In the genomic region with DNA sequence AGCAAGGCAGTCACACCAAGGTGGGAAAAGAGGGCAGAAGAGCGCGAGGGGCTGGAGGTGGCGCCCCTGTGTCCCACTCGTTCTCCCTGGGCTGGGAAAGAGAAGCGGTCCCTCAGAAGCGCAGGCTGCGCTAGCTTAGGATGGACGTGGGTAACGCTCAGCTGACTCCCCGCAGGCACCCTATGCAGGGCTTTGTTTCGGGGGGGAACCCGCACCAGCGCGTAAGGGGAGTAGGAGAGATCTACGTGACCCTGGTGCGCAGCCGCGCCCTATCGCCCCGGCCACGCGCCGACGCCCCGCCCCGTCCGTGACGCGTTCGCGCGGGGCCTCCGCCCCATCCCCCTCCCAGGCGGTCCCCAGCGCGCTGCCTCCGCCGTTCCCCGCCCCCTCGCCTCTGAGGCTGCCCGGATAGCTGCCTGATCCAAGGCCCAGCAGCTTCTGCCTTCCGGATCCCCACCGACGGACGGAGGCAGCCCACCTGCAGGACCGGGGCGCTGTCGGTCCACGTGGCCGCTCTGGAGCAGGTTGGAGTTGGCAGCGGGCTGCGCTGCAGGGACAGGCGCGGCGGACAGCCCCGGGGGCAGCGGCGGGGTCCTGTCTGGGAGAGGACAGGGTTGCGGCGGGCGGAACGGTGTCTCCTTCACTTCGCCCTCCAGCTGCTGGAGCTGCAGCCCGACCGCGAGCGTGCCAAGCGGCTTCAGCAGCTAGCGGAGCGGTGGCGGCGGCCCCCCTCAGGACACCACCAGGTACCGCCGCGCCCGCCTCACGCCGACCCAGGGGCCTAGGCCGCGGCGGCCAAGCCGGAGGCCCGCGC, we compare ENCODE assay signal across 8 cellular contexts. TPM values are rescaled to one million over a fixed set of nuclear protein-coding genes. Genes with fewer than 3 reads are reported as not detected.
DNase-seq lines count a peak whose midpoint lies in the region; ATAC-seq and TF ChIP-seq lines count a peak whose summit lies in the region.

A gene with protein sequence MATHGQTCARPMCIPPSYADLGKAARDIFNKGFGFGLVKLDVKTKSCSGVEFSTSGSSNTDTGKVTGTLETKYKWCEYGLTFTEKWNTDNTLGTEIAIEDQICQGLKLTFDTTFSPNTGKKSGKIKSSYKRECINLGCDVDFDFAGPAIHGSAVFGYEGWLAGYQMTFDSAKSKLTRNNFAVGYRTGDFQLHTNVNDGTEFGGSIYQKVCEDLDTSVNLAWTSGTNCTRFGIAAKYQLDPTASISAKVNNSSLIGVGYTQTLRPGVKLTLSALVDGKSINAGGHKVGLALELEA (plus strand): TSS at position 604 of the 814 bp plus-strand sequence. CDS start 363 bp downstream, outside the sequence.

- H3K4me1 Mint-ChIP-seq in osteocyte (ENCODE audit: unreplicated experiment): peaks cover 25% of the 10 kb centered on the region

- H3F3A ChIP-seq in MM.1S (ENCODE audit: insufficient read depth, low read length) (peaks cover 6% of the 10 kb centered on the region; the same call in 1 of the 2 replicates), SK-N-SH (replicated peaks; ENCODE audit: insufficient read depth) (peaks cover 20% of the 10 kb centered on the region)

- ATAC-seq in thoracic aorta (ENCODE audit: insufficient number of reproducible peaks, low FRiP score, low read depth): peak; percentile 89

- H3K9me3 Mint-ChIP-seq in osteocyte (ENCODE audit: unreplicated experiment): no peaks in the 10 kb centered on the region

- no peak for TF ChIP-seq RAD21 in SK-N-SH (IDR thresholded peaks at IDR 0.05; ENCODE audit: low read length)

- DNase-seq in GM03348 (ENCODE audit: low spot score): peak; percentile 99
- peak; percentile 84 for DNase-seq in HCEC 1CT
- DNase-seq in MM.1S: peak; percentile 87
- peak; percentile 99 for DNase-seq in SK-N-SH
- peak; percentile 96 for DNase-seq in activated naive CD4-positive, alpha-beta T cell treated with anti-CD3 and anti-CD28 coated beads, Interleukin-2, amount 50 U/mL, for 16 hours
- no peak for DNase-seq in glomerular endothelial cell (ENCODE audit: extremely low read depth, low read depth, low spot score)
- DNase-seq in osteocyte (ENCODE audit: extremely low spot score, unreplicated experiment): peak; percentile 96
- peak; percentile 57 for DNase-seq in thoracic aorta (ENCODE audit: low spot score)

- H3K27ac ChIP-seq in MM.1S (ENCODE audit: low read length) (peak within 1 kb of the TSS; percentile 96), SK-N-SH (ENCODE audit: low read depth in 2 of 2, low read length in 1 of 2) (peak within 1 kb of the TSS; percentile 96 to 98), thoracic aorta (peak within 1 kb of the TSS; percentile 97 to 99)

- H3K36me3 Mint-ChIP-seq in osteocyte (ENCODE audit: unreplicated experiment): peaks cover 10% of the 10 kb centered on the region

- WGBS in SK-N-SH (ENCODE audit: low lambda C conversion rate): 0% methylated on average over 4 of the region's 84 CpGs

- H3K36me3 ChIP-seq in MM.1S (replicated peaks; ENCODE audit: insufficient read depth, low read length) (peaks cover 4% of the 10 kb centered on the region; the same call in 1 of the 2 replicates), SK-N-SH (replicated peaks in 1 of 2; ENCODE audit: control insufficient read depth in 1 of 2, insufficient read depth in 2 of 2, low read length in 1 of 2) (peaks cover 13 to 35% of the 10 kb centered on the region in 2 experiments), thoracic aorta (peaks cover 8% of the 10 kb centered on the region)

- peak within 1 kb of the TSS; percentile 99 for H3K4me3 Mint-ChIP-seq in osteocyte (ENCODE audit: unreplicated experiment)

- TF ChIP-seq CTCF in MM.1S (IDR thresholded peaks at IDR 0.05; ENCODE audit: low read length) (no peak), SK-N-SH (IDR thresholded peaks at IDR 0.05) (no peak), osteocyte (IDR thresholded peaks at IDR 0.05) (peak; percentile 7), thoracic aorta (IDR thresholded peaks at IDR 0.05) (no peak)

- peak within 1 kb of the TSS; percentile 94 for H3K4me2 ChIP-seq in MM.1S (ENCODE audit: low read depth, low read length)
- H3K4me2 ChIP-seq in SK-N-SH: peak within 1 kb of the TSS; percentile 84

- H3K27me3 Mint-ChIP-seq in osteocyte (ENCODE audit: unreplicated experiment): no peaks in the 10 kb centered on the region

- H3K27me3 ChIP-seq in MM.1S (replicated peaks; ENCODE audit: insufficient read depth, low read length): no peaks in the 10 kb centered on the region
- H3K27me3 ChIP-seq in SK-N-SH (ENCODE audit: insufficient read depth): no peaks in the 10 kb centered on the region
- no peaks in the 10 kb centered on the region for H3K27me3 ChIP-seq in thoracic aorta (replicated peaks; ENCODE audit: insufficient read depth)

- H3K4me1 ChIP-seq in MM.1S (ENCODE audit: low read length): peaks cover 11% of the 10 kb centered on the region
- H3K4me1 ChIP-seq in SK-N-SH (ENCODE audit: control insufficient read depth in 1 of 2, insufficient read depth in 2 of 2, low read depth in 1 of 2, low read length in 1 of 2): peaks cover 13 to 15% of the 10 kb centered on the region in 2 experiments; a peak in 3 of 4 replicates
- H3K4me1 ChIP-seq in thoracic aorta (ENCODE audit: control insufficient read depth in 1 of 2, low read depth in 2 of 2): peaks cover 11 to 28% of the 10 kb centered on the region in 2 donors

- POLR2A ChIA-PET in SK-N-SH (lab: Yijun Ruan, JAX): interaction anchor here (0.6 to 3.0 kb wide), 10 partner anchors 12 to 1034 kb away, joined by 3 to 15 read pairs (median 4); a partner anchor contains a TSS

- peak within 1 kb of the TSS; percentile 97 for H3K4me3 ChIP-seq in MM.1S (ENCODE audit: low read length)
- H3K4me3 ChIP-seq in SK-N-SH (ENCODE audit: low read depth in 2 of 2, low read length in 1 of 2): peak within 1 kb of the TSS; percentile 84 to 93
- H3K4me3 ChIP-seq in thoracic aorta: peak within 1 kb of the TSS; percentile 93

- H3K79me2 ChIP-seq in MM.1S (ENCODE audit: low read length) (peaks cover 48% of the 10 kb centered on the region), SK-N-SH (ENCODE audit: insufficient read depth) (peaks cover 48% of the 10 kb centered on the region)

- H3K9me2 ChIP-seq in MM.1S (replicated peaks; ENCODE audit: insufficient read depth, low read length) (no peaks in the 10 kb centered on the region), SK-N-SH (no peaks in the 10 kb centered on the region)

- CTCF ChIA-PET in SK-N-SH (lab: Yijun Ruan, JAX): interaction anchor here (0.8 to 4.3 kb wide), 8 partner anchors 15 to 99 kb away, joined by 3 to 36 read pairs (median 5); a partner anchor contains a TSS

- H3K27ac Mint-ChIP-seq in osteocyte (ENCODE audit: unreplicated experiment): peak within 1 kb of the TSS; percentile 100

- H3K9ac ChIP-seq in MM.1S (ENCODE audit: low read length) (peak within 1 kb of the TSS; percentile 99), SK-N-SH (peak within 1 kb of the TSS; percentile 100)

- H4K20me1 ChIP-seq in MM.1S (ENCODE audit: insufficient read depth, low read length): no peaks in the 10 kb centered on the region
- H4K20me1 ChIP-seq in SK-N-SH (ENCODE audit: insufficient read depth): peaks cover 20% of the 10 kb centered on the region

- TF ChIP-seq EP300 in SK-N-SH (IDR thresholded peaks at IDR 0.05; ENCODE audit: borderline replicate concordance in 1 of 2, low read depth in 1 of 2, low read length in 1 of 2): no peak; a peak in 1 of 4 replicates

- H2AFZ ChIP-seq in MM.1S (ENCODE audit: low read length): peak within 1 kb of the TSS; percentile 97
- H2AFZ ChIP-seq in SK-N-SH (ENCODE audit: low read depth): peak within 1 kb of the TSS; percentile 82

- no peaks in the 10 kb centered on the region for H3K9me3 ChIP-seq in MM.1S (replicated peaks; ENCODE audit: insufficient read depth, low read length)
- no peaks in the 10 kb centered on the region for H3K9me3 ChIP-seq in SK-N-SH
- H3K9me3 ChIP-seq in thoracic aorta: no peaks in the 10 kb centered on the region

TF ChIP-seq in SK-N-SH, 30 proteins besides CTCF, POLR2A, EP300 and RAD21 (continues in another document):
- TF ChIP-seq, protein P1, sequence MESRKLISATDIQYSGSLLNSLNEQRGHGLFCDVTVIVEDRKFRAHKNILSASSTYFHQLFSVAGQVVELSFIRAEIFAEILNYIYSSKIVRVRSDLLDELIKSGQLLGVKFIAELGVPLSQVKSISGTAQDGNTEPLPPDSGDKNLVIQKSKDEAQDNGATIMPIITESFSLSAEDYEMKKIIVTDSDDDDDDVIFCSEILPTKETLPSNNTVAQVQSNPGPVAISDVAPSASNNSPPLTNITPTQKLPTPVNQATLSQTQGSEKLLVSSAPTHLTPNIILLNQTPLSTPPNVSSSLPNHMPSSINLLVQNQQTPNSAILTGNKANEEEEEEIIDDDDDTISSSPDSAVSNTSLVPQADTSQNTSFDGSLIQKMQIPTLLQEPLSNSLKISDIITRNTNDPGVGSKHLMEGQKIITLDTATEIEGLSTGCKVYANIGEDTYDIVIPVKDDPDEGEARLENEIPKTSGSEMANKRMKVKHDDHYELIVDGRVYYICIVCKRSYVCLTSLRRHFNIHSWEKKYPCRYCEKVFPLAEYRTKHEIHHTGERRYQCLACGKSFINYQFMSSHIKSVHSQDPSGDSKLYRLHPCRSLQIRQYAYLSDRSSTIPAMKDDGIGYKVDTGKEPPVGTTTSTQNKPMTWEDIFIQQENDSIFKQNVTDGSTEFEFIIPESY (IDR thresholded peaks at IDR 0.05; ENCODE audit: borderline replicate concordance, low read depth): no peak
- TF ChIP-seq, protein P2, sequence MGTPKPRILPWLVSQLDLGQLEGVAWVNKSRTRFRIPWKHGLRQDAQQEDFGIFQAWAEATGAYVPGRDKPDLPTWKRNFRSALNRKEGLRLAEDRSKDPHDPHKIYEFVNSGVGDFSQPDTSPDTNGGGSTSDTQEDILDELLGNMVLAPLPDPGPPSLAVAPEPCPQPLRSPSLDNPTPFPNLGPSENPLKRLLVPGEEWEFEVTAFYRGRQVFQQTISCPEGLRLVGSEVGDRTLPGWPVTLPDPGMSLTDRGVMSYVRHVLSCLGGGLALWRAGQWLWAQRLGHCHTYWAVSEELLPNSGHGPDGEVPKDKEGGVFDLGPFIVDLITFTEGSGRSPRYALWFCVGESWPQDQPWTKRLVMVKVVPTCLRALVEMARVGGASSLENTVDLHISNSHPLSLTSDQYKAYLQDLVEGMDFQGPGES (IDR thresholded peaks at IDR 0.05; ENCODE audit: low read depth, low read length): no peak
- TF ChIP-seq, protein P3, sequence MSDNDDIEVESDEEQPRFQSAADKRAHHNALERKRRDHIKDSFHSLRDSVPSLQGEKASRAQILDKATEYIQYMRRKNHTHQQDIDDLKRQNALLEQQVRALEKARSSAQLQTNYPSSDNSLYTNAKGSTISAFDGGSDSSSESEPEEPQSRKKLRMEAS (IDR thresholded peaks at IDR 0.05; ENCODE audit: low read depth): 0 out of 2 replicates have a peak, but pooled peaks have one; percentile 39
- TF ChIP-seq FOXJ3 (CRISPR knock-in tag; IDR thresholded peaks at IDR 0.05): no peak
- peak; percentile 44; the same call in 1 of the 2 replicates for TF ChIP-seq RCOR1 (IDR thresholded peaks at IDR 0.05; ENCODE audit: low read length)
- TF ChIP-seq FOSL2 (IDR thresholded peaks at IDR 0.05; ENCODE audit: borderline replicate concordance, low read depth): no peak

RNA-seq across cellular contexts. Expression of the gene that starts here (rescaled TPM):
- polyA plus RNA-seq in SK-N-SH (2012; rRNA removed): 98.3 and 101 TPM in 2 replicates
- polyA plus RNA-seq in SK-N-SH (2012; cell fraction: cytosol; rRNA removed): 139 and 170 TPM in 2 replicates
- polyA plus RNA-seq in SK-N-SH (2012; cell fraction: nucleus; rRNA removed): 38.3 and 75.9 TPM in 2 replicates
- total RNA-seq in glomerular endothelial cell (143 and 179 TPM in 2 replicates), osteocyte (130 TPM in 2 replicates), thoracic aorta (10 to 100 TPM; 93.3 to 98.0 TPM)
